In the genomic region with DNA sequence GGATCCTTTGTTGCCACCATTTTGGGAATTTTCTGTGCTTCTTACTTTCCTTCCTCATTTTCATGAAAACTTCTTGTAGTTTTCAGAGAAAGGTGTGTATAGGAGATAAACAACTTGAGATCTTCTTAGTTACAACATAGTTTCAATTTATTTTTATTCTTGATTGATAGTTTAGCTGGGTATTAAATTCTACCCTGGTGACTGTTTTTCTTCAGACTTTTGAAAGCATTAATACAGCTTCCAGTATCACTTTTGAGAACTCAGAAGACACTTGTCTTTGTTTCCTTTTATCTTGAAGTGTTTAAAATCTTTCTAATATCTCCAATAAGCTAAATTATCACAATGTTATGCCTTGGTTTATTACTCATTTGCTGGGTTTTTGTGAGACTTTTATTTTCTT, we compare ENCODE assay signal across 8 cellular contexts.
"Had no signal": no experiment of that assay in that cellular context is flagged by ENCODE, and none has a peak within 500 bp of the region (broad histone marks: within the 10 kb centered on the region; RNA-seq: fewer than 3 reads in every experiment).

No MANE protein-coding gene starts in this region.

- H3K4me3 ChIP-seq: GM12878 had no signal

- ATAC-seq: GM12878 had no signal

- FAIRE-seq: G401.6, GM12878, GM12891, GM12892, GM18507, GM19239 had no signal

- DNase-seq: GDM1, GF-D8 had no signal
